Comparison of ENCODE assay signal across 1 cellular context in genomic region chr22:45632791-45633515, GRCh38.
TF ChIP-seq lines count a peak whose summit lies in the region.

No MANE protein-coding gene starts in this region.

TF ChIP-seq in HEK293, 187 proteins besides CTCF, POLR2A, EP300 and RAD21:
- TF ChIP-seq HIC1 (tag by site-specific recombination; IDR thresholded peaks at IDR 0.05) (no peak), ZBTB48 (tag by site-specific recombination; IDR thresholded peaks at IDR 0.05) (no peak), SALL2 (tag by site-specific recombination; IDR thresholded peaks at IDR 0.05; ENCODE audit: borderline replicate concordance) (no peak), ZNF350 (tag by site-specific recombination; IDR thresholded peaks at IDR 0.05) (no peak), ZNF274 (IDR thresholded peaks at IDR 0.05; ENCODE audit: low read length) (no peak), ZNF274 (tag by site-specific recombination; IDR thresholded peaks at IDR 0.05; ENCODE audit: borderline replicate concordance) (no peak), ZBTB10 (tag by site-specific recombination; IDR thresholded peaks at IDR 0.05) (no peak), ZFHX2 (tag by site-specific recombination; conservative IDR thresholded peaks at IDR 0.05) (peak; percentile 35; the same call in 1 of the 2 replicates), SETDB1 (IDR thresholded peaks at IDR 0.05; ENCODE audit: insufficient read length, low read length) (no peak), ZNF26 (tag by site-specific recombination; IDR thresholded peaks at IDR 0.05) (no peak), PBX3 (CRISPR knock-in tag; IDR thresholded peaks at IDR 0.05) (no peak), ZNF146 (tag by site-specific recombination; IDR thresholded peaks at IDR 0.05) (no peak), ZSCAN4 (tag by site-specific recombination; IDR thresholded peaks at IDR 0.05) (no peak), TSHZ1 (tag by site-specific recombination; IDR thresholded peaks at IDR 0.05; ENCODE audit: borderline replicate concordance) (no peak), EGR2 (tag by site-specific recombination; IDR thresholded peaks at IDR 0.05; ENCODE audit: low read depth) (peak; percentile 19; the same call in 1 of the 2 replicates), GLIS2 (tag by site-specific recombination; IDR thresholded peaks at IDR 0.05) (no peak), ZNF623 (tag by site-specific recombination; IDR thresholded peaks at IDR 0.05) (no peak), ZNF184 (tag by site-specific recombination; IDR thresholded peaks at IDR 0.05) (no peak)
